Comparison of ENCODE assay signal across 27 cellular contexts in the genomic region with DNA sequence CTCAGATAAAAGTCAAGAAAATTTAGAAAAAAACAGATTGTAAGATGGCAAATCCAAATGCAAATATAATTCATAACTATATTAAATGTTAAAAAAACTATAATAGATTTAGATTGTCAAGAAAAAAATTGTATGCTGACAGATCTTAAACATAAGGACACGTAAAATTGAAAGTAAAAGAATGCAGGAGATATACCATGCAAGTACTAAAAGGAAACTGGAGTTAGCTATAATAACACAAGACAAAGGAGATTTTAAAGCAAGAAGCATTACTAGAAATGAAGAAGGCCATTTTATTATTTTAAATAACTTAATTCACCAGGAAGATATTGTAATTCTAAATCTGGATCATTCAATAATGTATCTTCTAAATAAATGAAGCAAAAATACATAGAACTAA.
"Had no signal": no experiment of that assay in that cellular context is flagged by ENCODE, and none has a peak within 500 bp of the region (broad histone marks: within the 10 kb centered on the region; RNA-seq: fewer than 3 reads in every experiment).

No MANE protein-coding gene starts in this region.

- H3K9me3 Mint-ChIP-seq: activated naive CD4-positive, alpha-beta T cell treated with anti-CD3 and anti-CD28 coated beads for 36 hours; activated naive CD8-positive, alpha-beta T cell treated with anti-CD3 and anti-CD28 coated beads for 36 hours; activated T-helper 1 cell treated with anti-CD3 and anti-CD28 coated beads, Interleukin-12 subunit alpha, Interleukin-12 subunit beta, Interleukin-2, Interleukin-4 antibody, amounts not matched to agents 30 ng/mL and 10 ng/mL and 1 ng/mL, durations not matched to agents 14 hours and 24 hours and 36 hours; effector memory CD8-positive, alpha-beta T cell; nephron had no signal

- H3K27me3 ChIP-seq: adrenal gland, body of pancreas, esophagus muscularis mucosa, foreskin keratinocyte, heart left ventricle, left lung, right lobe of liver, transverse colon had no signal

- H3K27ac Mint-ChIP-seq: activated naive CD4-positive, alpha-beta T cell treated with anti-CD3 and anti-CD28 coated beads for 36 hours; activated naive CD8-positive, alpha-beta T cell treated with anti-CD3 and anti-CD28 coated beads for 36 hours; activated T-helper 1 cell treated with anti-CD3 and anti-CD28 coated beads, Interleukin-12 subunit alpha, Interleukin-12 subunit beta, Interleukin-2, Interleukin-4 antibody, amounts not matched to agents 30 ng/mL and 10 ng/mL and 1 ng/mL, durations not matched to agents 14 hours and 24 hours and 36 hours; nephron; progenitor cell of endocrine pancreas had no signal

- H3K36me3 ChIP-seq: adrenal gland had no signal

- H3K9me3 ChIP-seq: adrenal gland, body of pancreas, esophagus muscularis mucosa, heart left ventricle, left lung, lower lobe of right lung, right lobe of liver, transverse colon had no signal

- ATAC-seq: effector memory CD8-positive, alpha-beta T cell; foreskin keratinocyte; heart left ventricle; left lung; lower lobe of right lung; right lobe of liver had no signal

- H3K4me3 Mint-ChIP-seq: activated naive CD4-positive, alpha-beta T cell treated with anti-CD3 and anti-CD28 coated beads for 36 hours; activated naive CD8-positive, alpha-beta T cell treated with anti-CD3 and anti-CD28 coated beads for 36 hours; activated T-helper 1 cell treated with anti-CD3 and anti-CD28 coated beads, Interleukin-12 subunit alpha, Interleukin-12 subunit beta, Interleukin-2, Interleukin-4 antibody, amounts not matched to agents 30 ng/mL and 10 ng/mL and 1 ng/mL, durations not matched to agents 14 hours and 24 hours and 36 hours; effector memory CD8-positive, alpha-beta T cell; nephron had no signal

- H3K27me3 Mint-ChIP-seq: activated naive CD8-positive, alpha-beta T cell treated with anti-CD3 and anti-CD28 coated beads for 36 hours; effector memory CD8-positive, alpha-beta T cell; progenitor cell of endocrine pancreas had no signal

- H3K4me1 ChIP-seq: foreskin keratinocyte, right lobe of liver had no signal

- DNase-seq: activated CD4-positive, alpha-beta T cell treated with anti-CD3 and anti-CD28 coated beads for 4 hours; activated CD4-positive, alpha-beta T cell treated with anti-CD3 and anti-CD28 coated beads, Interleukin-2, amount 50 U/mL, for 4 hours; activated CD8-positive, alpha-beta memory T cell treated with anti-CD3 and anti-CD28 coated beads, Interleukin-2, amount 50 U/mL, for 4 hours; activated effector memory CD4-positive, alpha-beta T cell treated with anti-CD3 and anti-CD28 coated beads, Interleukin-2, amount 50 U/mL, for 16 hours; activated naive CD4-positive, alpha-beta T cell treated with anti-CD3 and anti-CD28 coated beads for 36 hours; activated naive CD8-positive, alpha-beta T cell treated with anti-CD3 and anti-CD28 coated beads for 36 hours; activated T-cell treated with anti-CD3 and anti-CD28 coated beads, Interleukin-2, amount 50 U/mL, for 1 hour; adrenal gland; aorta; body of pancreas; cerebellar nuclear complex; cortex of kidney; effector memory CD8-positive, alpha-beta T cell; heart left ventricle; left lung; lower lobe of right lung; mesenchymal stem cell; right lobe of liver; stimulated activated CD4-positive, alpha-beta T cell treated with anti-CD3 and anti-CD28 coated beads, Interleukin-2, amount 100 ng/mL, for 48 hours; stimulated activated naive CD4-positive, alpha-beta T cell treated with Interleukin-2 at 50 U/mL for 16 hours; T-helper 1 cell; transverse colon had no signal

- H3K27ac ChIP-seq: adrenal gland, body of pancreas, esophagus muscularis mucosa, foreskin keratinocyte, heart left ventricle, left lung, lower lobe of right lung, right lobe of liver, transverse colon had no signal

- H3K4me3 ChIP-seq: adrenal gland, body of pancreas, esophagus muscularis mucosa, heart left ventricle, left lung, lower lobe of right lung, right lobe of liver, transverse colon had no signal
